In genomic region chr4:125357675-125358074, GRCh38 we compare ENCODE assay signal across 21 cellular contexts. TPM values are rescaled to one million over a fixed set of nuclear protein-coding genes. Genes with fewer than 3 reads are reported as not detected.
DNase-seq lines count a peak whose midpoint lies in the region; ATAC-seq and TF ChIP-seq lines count a peak whose summit lies in the region.
"Had no signal": no experiment of that assay in that cellular context is flagged by ENCODE, and none has a peak within 500 bp of the region (broad histone marks: within the 10 kb centered on the region; RNA-seq: fewer than 3 reads in every experiment).

No MANE protein-coding gene starts in this region.

- no peak overlapping the region for H3K9ac ChIP-seq in smooth muscle cell (ENCODE audit: low read depth)
- H3K9ac ChIP-seq: GM23248, SK-N-SH had no signal

- H3K27ac Mint-ChIP-seq in naive thymus-derived CD8-positive, alpha-beta T cell, result no peak overlapping the region
- H3K27ac Mint-ChIP-seq: CD4-positive, alpha-beta memory T cell had no signal

- intact Hi-C loops in Right ventricle myocardium inferior (cut with DNase I), result no loop called here

- TF ChIP-seq CTCF in cardiac muscle cell (IDR thresholded peaks at IDR 0.05; ENCODE audit: low read depth, low read length) (no peak), smooth muscle cell (IDR thresholded peaks at IDR 0.05; ENCODE audit: borderline replicate concordance, insufficient read depth, poor library complexity, severe bottlenecking) (no peak)

- H3K9me3 ChIP-seq in cardiac muscle cell (ENCODE audit: low read depth) (no peaks in the 10 kb centered on the region), ectodermal cell (ENCODE audit: control insufficient read depth, low read length) (no peaks in the 10 kb centered on the region), smooth muscle cell (replicated peaks; ENCODE audit: low read depth) (no peaks in the 10 kb centered on the region)
- H3K9me3 ChIP-seq: BE2C, SK-N-SH had no signal

- H3F3A ChIP-seq in smooth muscle cell (ENCODE audit: low read depth), result no peaks in the 10 kb centered on the region

- peaks cover 7% of the 10 kb centered on the region for H3K4me1 ChIP-seq in cardiac muscle cell (ENCODE audit: low read depth)
- H3K4me1 ChIP-seq in ectodermal cell (ENCODE audit: control insufficient read depth, insufficient read depth, low read length), result peaks cover 35% of the 10 kb centered on the region
- peaks cover 48% of the 10 kb centered on the region for H3K4me1 ChIP-seq in smooth muscle cell (ENCODE audit: low read depth)

- H3K4me2 ChIP-seq in smooth muscle cell, result peak overlapping the region; percentile 5
- H3K4me2 ChIP-seq: SK-N-SH had no signal

- H3K36me3 ChIP-seq in cardiac muscle cell (no peaks in the 10 kb centered on the region), ectodermal cell (ENCODE audit: control insufficient read depth, insufficient read depth, low read length) (no peaks in the 10 kb centered on the region), smooth muscle cell (ENCODE audit: low read depth) (no peaks in the 10 kb centered on the region)
- H3K36me3 ChIP-seq: BE2C had no signal

- WGBS in ectodermal cell, 2 experiments, result 0 to 1% methylated on average over 4 of the region's 4 CpGs
- 24% methylated on average over 4 of the region's 4 CpGs for WGBS in smooth muscle cell (ENCODE audit: low lambda C conversion rate)

- H3K27me3 ChIP-seq in cardiac muscle cell, result no peaks in the 10 kb centered on the region
- H3K27me3 ChIP-seq in ectodermal cell (ENCODE audit: control insufficient read depth, insufficient read depth, low read length, poor library complexity, severe bottlenecking), result no peaks in the 10 kb centered on the region
- no peaks in the 10 kb centered on the region for H3K27me3 ChIP-seq in smooth muscle cell (ENCODE audit: low read depth)
- H3K27me3 ChIP-seq: BE2C had no signal

- H3K9me3 Mint-ChIP-seq in naive thymus-derived CD8-positive, alpha-beta T cell, result peaks cover 0 to 12% (median 0%) of the 10 kb centered on the region in 9 donors

- no peak for DNase-seq in cardiac muscle cell (ENCODE audit: low read depth in 1 of 2, low spot score in 1 of 2)
- no peak for DNase-seq in Right ventricle myocardium inferior (ENCODE audit: missing footprints)
- DNase-seq in iPS-NIHi11 (ENCODE audit: low spot score), result peak; percentile 36
- no peak for DNase-seq in smooth muscle cell (lab: John Stamatoyannopoulos, UW; ENCODE audit: unreplicated experiment)
- DNase-seq in NCI-H187 treated with DMSO at 0.1 percent for 48 hours (lab: John Stamatoyannopoulos, UW), result no peak
- DNase-seq in naive thymus-derived CD8-positive, alpha-beta T cell, result no peak
- DNase-seq: BE2C; Calu3; CD4-positive, alpha-beta memory T cell; GM23248; NCI-H1436 treated with DMSO at 0.1 percent for 48 hours; NCI-H2081 treated with DMSO at 0.1 percent for 48 hours; NCI-H2227 treated with DMSO at 0.1 percent for 48 hours; NCI-H524; SK-N-SH had no signal

- no peak overlapping the region for H2AFZ ChIP-seq in smooth muscle cell (ENCODE audit: low read depth)
- H2AFZ ChIP-seq: GM23248 had no signal

- H4K20me1 ChIP-seq in smooth muscle cell (ENCODE audit: low read depth), result no peaks in the 10 kb centered on the region

- H3K27ac ChIP-seq in cardiac muscle cell (peak overlapping the region; percentile 8), ectodermal cell (ENCODE audit: insufficient read depth, low read depth, low read length, poor library complexity, severe bottlenecking) (peak overlapping the region; percentile 31), smooth muscle cell (ENCODE audit: low read depth) (no peak overlapping the region)
- H3K27ac ChIP-seq: 22Rv1, GM23248 had no signal

- POLR2A ChIA-PET in naive thymus-derived CD8-positive, alpha-beta T cell (lab: Charles Lee), result no interaction called here

- no peaks in the 10 kb centered on the region for H3K4me1 Mint-ChIP-seq in naive thymus-derived CD8-positive, alpha-beta T cell
- H3K4me1 Mint-ChIP-seq: CD4-positive, alpha-beta memory T cell had no signal

- no peaks in the 10 kb centered on the region for H3K27me3 Mint-ChIP-seq in naive thymus-derived CD8-positive, alpha-beta T cell
- H3K27me3 Mint-ChIP-seq: CD4-positive, alpha-beta memory T cell had no signal

- H3K4me3 ChIP-seq in cardiac muscle cell, result no peak overlapping the region
- H3K4me3 ChIP-seq in ectodermal cell (ENCODE audit: insufficient read depth, low read depth, low read length), result no peak overlapping the region
- no peak overlapping the region for H3K4me3 ChIP-seq in smooth muscle cell
- H3K4me3 ChIP-seq: GM12878, GM23248, K562 had no signal

- ATAC-seq in Right ventricle myocardium inferior, result no peak
- ATAC-seq in naive thymus-derived CD8-positive, alpha-beta T cell, result no peak
- ATAC-seq in HG03135 (IDR thresholded peaks at IDR 0.05; ENCODE audit: unreplicated experiment), result no peak
- ATAC-seq: GM12878, K562 had no signal

- no peaks in the 10 kb centered on the region for H3K36me3 Mint-ChIP-seq in naive thymus-derived CD8-positive, alpha-beta T cell
- H3K36me3 Mint-ChIP-seq: CD4-positive, alpha-beta memory T cell had no signal

- no peak overlapping the region for H3K4me3 Mint-ChIP-seq in naive thymus-derived CD8-positive, alpha-beta T cell
- H3K4me3 Mint-ChIP-seq: CD4-positive, alpha-beta memory T cell had no signal

- no peaks in the 10 kb centered on the region for H3K79me2 ChIP-seq in smooth muscle cell (ENCODE audit: low read depth)

RNA-seq across cellular contexts. Expression of gene FAT4, which starts 42.9 kb away (rescaled TPM):
- total RNA-seq in cardiac muscle cell (4.5 and 5.6 TPM in 2 replicates), Right ventricle myocardium inferior (6.5 TPM), smooth muscle cell (18.3 and 22.9 TPM in 2 replicates)
- polyA plus RNA-seq in cardiac muscle cell (0.54 and 1.0 TPM in 2 replicates), smooth muscle cell (1.4 and 1.5 TPM in 2 replicates)
- 5.2 TPM for polyA plus RNA-seq in ectodermal cell (2013, experiment 1 of 4)
- polyA plus RNA-seq in ectodermal cell (2013, experiment 2 of 4), result 5.1 TPM
- 5.2 TPM for polyA plus RNA-seq in ectodermal cell (2013, experiment 3 of 4)
- 7.5 TPM for polyA plus RNA-seq in ectodermal cell (2013, experiment 4 of 4)
- total RNA-seq in naive thymus-derived CD8-positive, alpha-beta T cell, result under 1 TPM in 1 of 2 experiments, not detected in 1; 0.03 TPM
- polyA plus RNA-seq in naive thymus-derived CD8-positive, alpha-beta T cell, result not detected
- total RNA-seq: CD4-positive, alpha-beta memory T cell; G401; K562 had no signal
- polyA plus RNA-seq: CD4-positive, alpha-beta memory T cell; GM12878 had no signal
